8 cellular contexts compared by ENCODE assay signal in the genomic region with DNA sequence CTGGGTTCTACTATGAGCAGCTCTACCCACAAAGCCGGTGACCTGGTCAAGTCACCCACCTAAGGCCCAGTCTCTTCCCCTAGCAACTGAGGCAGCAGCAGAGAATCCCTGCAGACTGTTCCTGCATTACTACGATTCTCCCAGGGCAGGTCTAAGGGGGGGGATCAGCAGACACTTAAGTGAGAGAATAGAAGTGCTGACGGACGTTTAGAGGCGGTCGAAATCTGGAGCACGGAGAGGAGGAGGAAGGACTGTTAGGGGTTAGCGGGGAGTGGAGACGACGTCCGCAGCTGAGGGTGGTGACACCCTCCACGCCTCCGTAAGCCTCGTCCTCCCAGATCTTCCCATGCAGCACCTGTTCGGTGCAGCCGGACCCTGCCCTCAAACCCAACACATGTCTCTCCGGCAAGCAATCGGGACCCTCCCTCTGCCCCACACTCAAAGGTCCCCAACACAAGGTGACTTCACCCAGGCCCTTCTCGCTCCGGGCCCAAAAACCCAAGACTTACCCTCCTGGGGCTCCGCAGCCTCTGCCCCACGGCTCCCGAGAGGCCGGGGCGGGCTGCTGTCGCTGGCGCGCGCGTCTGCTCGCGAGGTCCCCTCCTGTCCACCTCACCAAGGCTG. TPM values are rescaled to one million over a fixed set of nuclear protein-coding genes. Genes with fewer than 3 reads are reported as not detected.
DNase-seq lines count a peak whose midpoint lies in the region; ATAC-seq and TF ChIP-seq lines count a peak whose summit lies in the region.
"Not testable (repeated sequence)": the region's sequence is repeated elsewhere in the genome, so short reads cannot be mapped to it uniquely, and the experiment has no call there.

No MANE protein-coding gene starts in this region.

- H3K9ac ChIP-seq in OCI-LY3 (ENCODE audit: low read length) = peak overlapping the region; percentile 81

- peaks cover 24% of the 10 kb centered on the region for H3K79me2 ChIP-seq in OCI-LY3 (ENCODE audit: low read length)

- POLR2A ChIA-PET in naive thymus-derived CD8-positive, alpha-beta T cell (lab: Charles Lee) = not testable (repeated sequence)

- not testable (repeated sequence) for H3K27me3 ChIP-seq in OCI-LY3 (ENCODE audit: low read depth, low read length); right atrium auricular region

- H3K27ac ChIP-seq in C4-2B = peak overlapping the region; percentile 84
- peak overlapping the region; percentile 43; the same call in 1 of the 2 replicates for H3K27ac ChIP-seq in OCI-LY3 (ENCODE audit: low read length)
- H3K27ac ChIP-seq in coronary artery = peak overlapping the region; percentile 86 to 92
- peak overlapping the region; percentile 85 to 86 for H3K27ac ChIP-seq in right atrium auricular region

- not testable (repeated sequence) for H3K27me3 Mint-ChIP-seq in naive thymus-derived CD8-positive, alpha-beta T cell

- not testable (repeated sequence) for H3K9me3 Mint-ChIP-seq in naive thymus-derived CD8-positive, alpha-beta T cell

- not testable (repeated sequence) for H2AFZ ChIP-seq in OCI-LY3 (ENCODE audit: low read depth, low read length)

- not testable (repeated sequence) for H3K9me3 ChIP-seq in OCI-LY3 (ENCODE audit: insufficient read depth, low read length); right atrium auricular region

- not testable (repeated sequence) for H3K4me1 ChIP-seq in OCI-LY3 (ENCODE audit: low read length); right atrium auricular region

- peak overlapping the region; percentile 66 to 89 (median 84) for H3K27ac Mint-ChIP-seq in naive thymus-derived CD8-positive, alpha-beta T cell

- H3K36me3 ChIP-seq in OCI-LY3 (replicated peaks; ENCODE audit: low read depth, low read length); right atrium auricular region: not testable (repeated sequence)

- TF ChIP-seq CTCF in C4-2B (conservative IDR thresholded peaks at IDR 0.05); OCI-LY3 (IDR thresholded peaks at IDR 0.05; ENCODE audit: low read depth, low read length); coronary artery (IDR thresholded peaks at IDR 0.05); right atrium auricular region (IDR thresholded peaks at IDR 0.05): not testable (repeated sequence)

- not testable (repeated sequence) for H4K20me1 ChIP-seq in OCI-LY3 (ENCODE audit: insufficient read depth, low read length)

- DNase-seq in activated T-cell treated with anti-CD3 and anti-CD28 coated beads for 48 hours (ENCODE audit: low read depth) = peak; percentile 4
- DNase-seq in coronary artery (ENCODE audit: low spot score); right atrium auricular region (ENCODE audit: low spot score): not testable (repeated sequence)
- DNase-seq in naive thymus-derived CD8-positive, alpha-beta T cell = peak in 2 of 10 donors; percentile 3 to 16
- peak; percentile 3 for DNase-seq in stimulated activated naive CD4-positive, alpha-beta T cell treated with Interleukin-2 at 50 U/mL for 16 hours (lab: John Stamatoyannopoulos, UW)

- H3K4me3 ChIP-seq in OCI-LY3 (ENCODE audit: low read length) (peak overlapping the region; percentile 83), coronary artery (peak overlapping the region; percentile 90), right atrium auricular region (peak overlapping the region; percentile 85 to 87)

- ATAC-seq in HG02759 (IDR thresholded peaks at IDR 0.05; ENCODE audit: unreplicated experiment) = peak; percentile 7
- peak in 1 of 2 donors; percentile 34 for ATAC-seq in naive thymus-derived CD8-positive, alpha-beta T cell

- H3K36me3 Mint-ChIP-seq in naive thymus-derived CD8-positive, alpha-beta T cell = peaks cover 0 to 20% (median 4%) of the 10 kb centered on the region in 3 donors

- peak overlapping the region; percentile 82 to 94 (median 89) for H3K4me3 Mint-ChIP-seq in naive thymus-derived CD8-positive, alpha-beta T cell

- H3K4me1 Mint-ChIP-seq in naive thymus-derived CD8-positive, alpha-beta T cell = peaks cover 6 to 25% (median 15%) of the 10 kb centered on the region in 4 donors

- H3K4me2 ChIP-seq in OCI-LY3 (ENCODE audit: low read length) = peak overlapping the region; percentile 26

RNA-seq across cellular contexts. Expression of gene POM121C, which starts 0.6 kb away (rescaled TPM):
- 10 to 100 TPM; 16.8 to 21.9 TPM for total RNA-seq in right atrium auricular region
- 10 to 100 TPM; 88.0 to 90.5 TPM for total RNA-seq in naive thymus-derived CD8-positive, alpha-beta T cell
- polyA plus RNA-seq in naive thymus-derived CD8-positive, alpha-beta T cell = 10 to 100 TPM; 13.0 to 27.5 (median 23.5) TPM

RNA-seq across cellular contexts. Expression of gene SPDYE5, which starts 6.7 kb away (rescaled TPM):
- not detected for total RNA-seq in right atrium auricular region
- under 1 TPM in 1 of 2 experiments, not detected in 1; 0.26 TPM for total RNA-seq in naive thymus-derived CD8-positive, alpha-beta T cell
- under 1 TPM in 1 of 3 donors, not detected in 2; 0.10 TPM for polyA plus RNA-seq in naive thymus-derived CD8-positive, alpha-beta T cell
